ENCODE assay signal across 8 cellular contexts in genomic region chr1:70220517-70221240, GRCh38. TPM values are rescaled to one million over a fixed set of nuclear protein-coding genes. Genes with fewer than 3 reads are reported as not detected.
DNase-seq lines count a peak whose midpoint lies in the region; ATAC-seq, FAIRE-seq and TF ChIP-seq lines count a peak whose summit lies in the region.

No MANE protein-coding gene starts in this region.

- H3K4me1 ChIP-seq in A549 (peaks cover 32% of the 10 kb centered on the region), K562 (replicated peaks in 1 of 2; ENCODE audit: control insufficient read depth in 2 of 2, insufficient read depth in 2 of 2, low read length in 2 of 2) (peaks cover 9 to 24% of the 10 kb centered on the region in 2 experiments; a peak in 4 of 5 replicates), mucosa of descending colon (ENCODE audit: low read depth) (peaks cover 16% of the 10 kb centered on the region)

- ATAC-seq in A549 (peak; percentile 5 to 15; a peak in 3 of 6 replicates), GM19025 (IDR thresholded peaks at IDR 0.05; ENCODE audit: low read depth, unreplicated experiment) (peak; percentile 5), HG03457 (IDR thresholded peaks at IDR 0.05; ENCODE audit: unreplicated experiment) (peak; percentile 8), K562 (peak; percentile 45), mucosa of descending colon (no peak), HG03095 (IDR thresholded peaks at IDR 0.05; ENCODE audit: unreplicated experiment) (no peak)

- no peaks in the 10 kb centered on the region for H3K9me1 ChIP-seq in K562 (ENCODE audit: control insufficient read depth, insufficient read depth, low read length)

- FAIRE-seq in A549 (lab: Jason Lieb, UNC) = no peak
- no peak for FAIRE-seq in K562 (lab: Jason Lieb, UNC)

- CTCF ChIA-PET in A549 (lab: Yijun Ruan, JAX) (no interaction called here), K562 (lab: Yijun Ruan, JAX; ENCODE audit: low intra/inter-chr PET ratio) (no interaction called here)

- POLR2A ChIA-PET in A549 (lab: Yijun Ruan, JAX) = interaction anchor here (0.7 to 1.9 kb wide), 6 partner anchors 12 to 304 kb away, joined by 3 to 15 read pairs (median 8); partner anchors contain the start of genes ANKRD13C, CTH and LRRC40
- POLR2A ChIA-PET in K562 (lab: Yijun Ruan, JAX) = interaction anchor here (0.6 to 4.2 kb wide), 14 partner anchors 10 to 906 kb away, joined by 3 to 58 read pairs (median 4); partner anchors contain the start of genes ANKRD13C and LRRC40

- H3K27ac ChIP-seq in A549 (peak overlapping the region; percentile 91 to 93), K562 (ENCODE audit: extremely low read depth, low read depth, low read length) (peak overlapping the region; percentile 94)

- TF ChIP-seq RAD21 in A549 (conservative IDR thresholded peaks at IDR 0.05 in 1 of 2, IDR thresholded peaks at IDR 0.05 in 1 of 2) (no peak), K562 (CRISPR knock-in tag; conservative IDR thresholded peaks at IDR 0.05 in 1 of 2, IDR thresholded peaks at IDR 0.05 in 1 of 2) (no peak)

- peak overlapping the region; percentile 60 for H2AFZ ChIP-seq in K562 (ENCODE audit: low read depth, low read length)

- no peaks in the 10 kb centered on the region for H3K27me3 ChIP-seq in K562 (ENCODE audit: control insufficient read depth in 2 of 2, insufficient read depth in 2 of 2, low read length in 2 of 2)

- H3K4me3 ChIP-seq in A549 = peak overlapping the region; percentile 69
- peak overlapping the region; percentile 61 for H3K4me3 ChIP-seq in K562
- peak overlapping the region; percentile 42 for H3K4me3 ChIP-seq in mucosa of descending colon

- intact Hi-C loops in K562 (cut with micrococcal nuclease) = loop anchor here (1.0 to 5.0 kb wide), 2 partner anchors 15 to 192 kb away; partner anchors contain the start of genes CTH and LRRC40
- intact Hi-C loops in mucosa of descending colon (cut with DNase I, micrococcal nuclease) = no loop called here

- peaks cover 8% of the 10 kb centered on the region; the same call in 1 of the 2 replicates for H4K20me1 ChIP-seq in K562 (replicated peaks; ENCODE audit: control insufficient read depth, insufficient read depth, low read length)

- DNase-seq in A549 (ENCODE audit: low read depth in 1 of 2, low spot score in 1 of 2) (no peak), K562 (ENCODE audit: extremely low read depth in 1 of 4, low spot score in 3 of 4) (peak in 1 of 4 experiments; percentile 42), mucosa of descending colon (peak in 1 of 3 donors; percentile 6), NCI-H510A treated with DMSO at 0.1 percent for 48 hours (lab: John Stamatoyannopoulos, UW) (no peak), foreskin melanocyte (no peak)

- peak overlapping the region; percentile 94 to 100 for H3K9ac ChIP-seq in K562 (ENCODE audit: insufficient read depth in 1 of 2, low read depth in 2 of 2, low read length in 2 of 2)

- H3K9me3 ChIP-seq in A549 (no peaks in the 10 kb centered on the region), K562 (replicated peaks; ENCODE audit: control insufficient read depth, insufficient read depth, low read depth, low read length) (no peaks in the 10 kb centered on the region), mucosa of descending colon (no peaks in the 10 kb centered on the region)

- H3K79me2 ChIP-seq in K562 (ENCODE audit: control insufficient read depth, insufficient read depth, low read length) = peaks cover 99% of the 10 kb centered on the region

- no peak for TF ChIP-seq POLR2A in A549 (IDR thresholded peaks at IDR 0.05; ENCODE audit: low read length)
- TF ChIP-seq POLR2A in K562 (conservative IDR thresholded peaks at IDR 0.05) = no peak

- H3K36me3 ChIP-seq in K562 (ENCODE audit: control insufficient read depth, insufficient read depth, low read length) (peaks cover 63% of the 10 kb centered on the region), mucosa of descending colon (ENCODE audit: low read depth) (no peaks in the 10 kb centered on the region)

- BruUV-seq in K562 (replicated peaks; lab: Mats Ljungman, UMichigan) = TSS peak; percentile 94

- in situ Hi-C loops in K562 (cut with MboI) = no loop called here

- TF ChIP-seq EP300 in A549 (IDR thresholded peaks at IDR 0.05) = no peak
- TF ChIP-seq EP300 in K562 (IDR thresholded peaks at IDR 0.05; ENCODE audit: low read length) = no peak

- TF ChIP-seq CTCF in A549 (IDR thresholded peaks at IDR 0.05) = no peak
- no peak for TF ChIP-seq CTCF in K562 (IDR thresholded peaks at IDR 0.05 in 2 of 3, conservative IDR thresholded peaks at IDR 0.05 in 1 of 3; ENCODE audit: insufficient read depth in 2 of 3, low read depth in 1 of 3, low read length in 3 of 3)
- no peak for TF ChIP-seq CTCF in mucosa of descending colon (IDR thresholded peaks at IDR 0.05)

- H3K4me2 ChIP-seq in A549 (peak overlapping the region; percentile 93), K562 (ENCODE audit: insufficient read depth, low read length) (peak overlapping the region; percentile 91)

- whole genome bisulfite sequencing in A549 (ENCODE audit: missing lambda C conversion rate) = 52% methylated on average over 17 of the region's 17 CpGs
- 3% methylated on average over 16 of the region's 17 CpGs for whole genome bisulfite sequencing in K562 (ENCODE audit: insufficient coverage, low coverage, missing lambda C conversion rate)

TF ChIP-seq in A549, 52 proteins besides CTCF, POLR2A, EP300 and RAD21 (continues in another document):
- TF ChIP-seq HOXB13 (CRISPR knock-in tag; IDR thresholded peaks at IDR 0.05; ENCODE audit: low read depth) (no peak), KDM5A (IDR thresholded peaks at IDR 0.05) (no peak), RCOR1 (IDR thresholded peaks at IDR 0.05; ENCODE audit: low read depth, low read length) (no peak), MYC (IDR thresholded peaks at IDR 0.05; ENCODE audit: borderline replicate concordance, low read length) (no peak), SMC3 (IDR thresholded peaks at IDR 0.05) (no peak), TFCP2L1 (CRISPR knock-in tag; IDR thresholded peaks at IDR 0.05) (no peak)

TF ChIP-seq in K562, 482 proteins besides CTCF, POLR2A, EP300 and RAD21 (continues in another document):
- 0 out of 2 replicates have a peak, but pooled peaks have one; percentile 16 for TF ChIP-seq GABPA (tag; conservative IDR thresholded peaks at IDR 0.05; ENCODE audit: low read depth)
- TF ChIP-seq BRF1 (IDR thresholded peaks at IDR 0.05; ENCODE audit: borderline replicate concordance, extremely low read depth, insufficient read length) = no peak

RNA-seq across cellular contexts. Expression of gene SRSF11, which starts 0.5 kb away (rescaled TPM):
- polyA plus RNA-seq in A549 (2011; rRNA removed) (172 and 202 TPM in 2 replicates), A549 (2017; fragmentation: RNase III; extraction: RNeasy Plus Mini Kit Qiagen cat#74134 plus additional on column Dnase treatment) (125 to 153 TPM (median 144 TPM) in 3 replicates), K562 (2011; rRNA removed) (418 and 455 TPM in 2 replicates), K562 (2014; fragmentation: Illumina TruSeq; extraction: Trizol) (200 and 253 TPM in 2 replicates), K562 (2014; fragmentation: Nextera tagmentation; extraction: Ambion mirVana) (10 to 100 TPM; 76.9 to 79.2 TPM), K562 (2014; rRNA removed) (203 and 243 TPM in 2 replicates)
- polyA plus RNA-seq in A549 (2012; cell fraction: cytosol; rRNA removed) = 70.0 and 73.8 TPM in 2 replicates
- polyA plus RNA-seq in A549 (2012; cell fraction: nucleus; rRNA removed) = 200 and 269 TPM in 2 replicates
- 131 and 163 TPM in 2 replicates for polyA minus RNA-seq in A549 (2011; rRNA and poly(A)+ RNA removed)
- 358 and 824 TPM in 2 replicates for total RNA-seq in K562 (2011; cell fraction: chromatin; rRNA removed; ENCODE audit: low replicate concordance)
- 166 and 191 TPM in 2 replicates for total RNA-seq in K562 (2011; cell fraction: nucleolus; rRNA removed)
- 334 and 482 TPM in 2 replicates for total RNA-seq in K562 (2011; cell fraction: nucleoplasm; rRNA removed)
- total RNA-seq in K562 (2014; rRNA removed) (133 and 148 TPM in 2 replicates), K562 (2014; rRNA removed; fragmentation: Illumina TruSeq; extraction: Trizol) (190 and 214 TPM in 2 replicates), K562 (2015; rRNA removed; fragmentation: Illumina TruSeq; extraction: Trizol) (235 and 249 TPM in 2 replicates), K562 (2021) (143 and 159 TPM in 2 replicates), mucosa of descending colon (100 to 1,000 TPM; 113 to 147 (median 126) TPM)
- 207 and 247 TPM in 2 replicates for polyA plus RNA-seq in K562 (2011; cell fraction: cytosol; rRNA removed)
- 1,205 and 1,296 TPM in 2 replicates for polyA plus RNA-seq in K562 (2011; cell fraction: nucleus; rRNA removed)
- polyA plus RNA-seq in K562 (2012) = 141 and 149 TPM in 2 replicates
- 284 and 290 TPM in 2 replicates for polyA minus RNA-seq in K562 (2011; rRNA and poly(A)+ RNA removed)
- 110 and 120 TPM in 2 replicates for polyA minus RNA-seq in K562 (2011; cell fraction: cytosol; rRNA and poly(A)+ RNA removed)
- 370 and 491 TPM in 2 replicates for polyA minus RNA-seq in K562 (2011; cell fraction: nucleus; rRNA and poly(A)+ RNA removed)

RNA-seq across cellular contexts. Expression of gene LRRC40, which starts 15.3 kb away (rescaled TPM):
- polyA plus RNA-seq in A549 (2011; rRNA removed) = 16.3 and 25.3 TPM in 2 replicates
- polyA plus RNA-seq in A549 (2012; cell fraction: cytosol; rRNA removed) = 4.8 and 4.9 TPM in 2 replicates
- 2.7 and 6.2 TPM in 2 replicates for polyA plus RNA-seq in A549 (2012; cell fraction: nucleus; rRNA removed)
- polyA plus RNA-seq in A549 (2017; fragmentation: RNase III; extraction: RNeasy Plus Mini Kit Qiagen cat#74134 plus additional on column Dnase treatment) = 10.6 to 11.7 TPM (median 11.0 TPM) in 3 replicates
- polyA minus RNA-seq in A549 (2011; rRNA and poly(A)+ RNA removed) = 4.2 and 5.8 TPM in 2 replicates
- total RNA-seq in K562 (2011; cell fraction: chromatin; rRNA removed; ENCODE audit: low replicate concordance) = 9.0 and 30.2 TPM in 2 replicates
- total RNA-seq in K562 (2011; cell fraction: nucleolus; rRNA removed) = 4.3 and 5.8 TPM in 2 replicates
- total RNA-seq in K562 (2011; cell fraction: nucleoplasm; rRNA removed) = 10.1 and 12.4 TPM in 2 replicates
- total RNA-seq in K562 (2014; rRNA removed) = 14.4 and 16.1 TPM in 2 replicates
- 30.9 and 34.2 TPM in 2 replicates for total RNA-seq in K562 (2014; rRNA removed; fragmentation: Illumina TruSeq; extraction: Trizol)
- 27.1 and 31.4 TPM in 2 replicates for total RNA-seq in K562 (2015; rRNA removed; fragmentation: Illumina TruSeq; extraction: Trizol)
- 18.1 and 18.2 TPM in 2 replicates for total RNA-seq in K562 (2021)
- 24.9 and 33.7 TPM in 2 replicates for polyA plus RNA-seq in K562 (2011; rRNA removed)
- 3.9 and 11.4 TPM in 2 replicates for polyA plus RNA-seq in K562 (2011; cell fraction: cytosol; rRNA removed)
- polyA plus RNA-seq in K562 (2011; cell fraction: nucleus; rRNA removed) = 6.1 and 9.9 TPM in 2 replicates
- 13.8 and 16.1 TPM in 2 replicates for polyA plus RNA-seq in K562 (2012)
- 23.3 and 28.5 TPM in 2 replicates for polyA plus RNA-seq in K562 (2014; fragmentation: Illumina TruSeq; extraction: Trizol)
- polyA plus RNA-seq in K562 (2014; fragmentation: Nextera tagmentation; extraction: Ambion mirVana) = 10 to 100 TPM; 32.2 to 36.2 TPM
- polyA plus RNA-seq in K562 (2014; rRNA removed) = 19.9 and 20.4 TPM in 2 replicates
- polyA minus RNA-seq in K562 (2011; rRNA and poly(A)+ RNA removed) = 29.6 and 33.5 TPM in 2 replicates
- polyA minus RNA-seq in K562 (2011; cell fraction: cytosol; rRNA and poly(A)+ RNA removed) = 8.5 and 12.5 TPM in 2 replicates
- polyA minus RNA-seq in K562 (2011; cell fraction: nucleus; rRNA and poly(A)+ RNA removed) = 10.2 and 21.0 TPM in 2 replicates
- total RNA-seq in mucosa of descending colon = 10 to 100 TPM in 2 of 3 donors, 1 to 10 TPM in 1; 9.0 to 13.4 (median 10.4) TPM

Comparison
In these comparisons a context has a peak if more than half of its experiments do, and no peak if none do; other contexts are left out.
1. ATAC-seq: peak in A549 (2 of 2), GM19025 (single experiment), HG03457 (single experiment) and K562 (single experiment); none in mucosa of descending colon (single experiment) and HG03095 (single experiment).
2. Of the 35 proteins assayed by ChIP-seq in both K562 and A549: peak only in K562: EHMT2; only in A549: none; in both: none; in neither: 34.
3. Peak in every context shown above with its lines, with median percentiles within 50 percentile points of each other: H3K4me3 ChIP-seq.